ENCODE assay signal across 18 cellular contexts in the genomic region with DNA sequence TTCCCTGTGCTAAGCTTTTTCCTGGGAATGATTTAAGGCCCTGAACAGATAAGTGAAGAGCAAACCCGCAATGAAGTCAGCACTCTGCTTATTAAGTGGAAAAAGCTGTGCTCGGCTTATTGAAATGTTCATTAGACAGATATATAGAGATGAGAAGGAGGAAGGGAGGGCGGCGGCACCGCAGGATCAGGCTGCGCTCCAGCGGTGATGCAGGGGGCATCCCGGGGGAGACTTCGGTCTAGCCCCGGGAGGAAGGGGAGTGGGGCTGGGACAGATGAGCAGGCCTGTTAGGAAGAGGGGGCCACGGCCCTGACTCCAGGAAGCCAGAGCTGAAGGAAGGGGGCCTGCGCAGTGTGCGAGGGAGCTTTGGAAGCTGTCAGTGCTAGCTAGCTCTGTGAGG.
"Had no signal": no experiment of that assay in that cellular context is flagged by ENCODE, and none has a peak within 500 bp of the region (broad histone marks: within the 10 kb centered on the region; RNA-seq: fewer than 3 reads in every experiment).

No MANE protein-coding gene starts in this region.

- H3K4me3 ChIP-seq: esophagus squamous epithelium, hepatocyte, neural progenitor cell, psoas muscle, spleen, suprapubic skin, tibial artery, upper lobe of left lung, uterus had no signal

- H3K4me1 Mint-ChIP-seq: neural progenitor cell had no signal

- H3K36me3 Mint-ChIP-seq: naive thymus-derived CD4-positive, alpha-beta T cell; neural progenitor cell had no signal

- DNase-seq: esophagus squamous epithelium; foreskin melanocyte; head of caudate nucleus; naive thymus-derived CD4-positive, alpha-beta T cell; psoas muscle; retina; spleen; stimulated activated CD4-positive, alpha-beta T cell treated with anti-CD3 and anti-CD28 coated beads, Interleukin-15, amount 100 ng/mL, for 24 hours; stimulated activated CD4-positive, alpha-beta T cell treated with anti-CD3 and anti-CD28 coated beads, Interleukin-1b, Interleukin-23, amount 100 ng/mL, for 48 hours; stimulated activated CD4-positive, alpha-beta T cell treated with anti-CD3 and anti-CD28 coated beads, Interleukin-4, amount 100 ng/mL, for 24 hours; stimulated activated naive CD4-positive, alpha-beta T cell; tibial artery; uterus had no signal

- H3K27ac Mint-ChIP-seq: naive thymus-derived CD4-positive, alpha-beta T cell; neural progenitor cell had no signal

- H3K4me2 ChIP-seq: hepatocyte, neural progenitor cell had no signal

- H3K27ac ChIP-seq: esophagus squamous epithelium, hepatocyte, neural progenitor cell, psoas muscle, spleen, suprapubic skin, tibial artery, upper lobe of left lung, uterus had no signal

- H2AFZ ChIP-seq: hepatocyte, neural progenitor cell had no signal

- H3K9ac ChIP-seq: neural progenitor cell had no signal

- H3K36me3 ChIP-seq: esophagus squamous epithelium, neural progenitor cell, spleen, suprapubic skin, tibial artery, upper lobe of left lung, uterus had no signal

- H3K9me3 Mint-ChIP-seq: central memory CD8-positive, alpha-beta T cell; naive thymus-derived CD4-positive, alpha-beta T cell; neural progenitor cell had no signal

- H3K9me3 ChIP-seq: esophagus squamous epithelium, psoas muscle, spleen, suprapubic skin, tibial artery, upper lobe of left lung, uterus had no signal

- H3K4me1 ChIP-seq: esophagus squamous epithelium, neural progenitor cell, psoas muscle, spleen, tibial artery, upper lobe of left lung, uterus had no signal

- H3K27me3 ChIP-seq: upper lobe of left lung, uterus had no signal

- H3K79me2 ChIP-seq: hepatocyte had no signal

- H3K4me3 Mint-ChIP-seq: central memory CD8-positive, alpha-beta T cell; naive thymus-derived CD4-positive, alpha-beta T cell; neural progenitor cell had no signal
